Comparison of ENCODE assay signal across 18 cellular contexts in the genomic region with DNA sequence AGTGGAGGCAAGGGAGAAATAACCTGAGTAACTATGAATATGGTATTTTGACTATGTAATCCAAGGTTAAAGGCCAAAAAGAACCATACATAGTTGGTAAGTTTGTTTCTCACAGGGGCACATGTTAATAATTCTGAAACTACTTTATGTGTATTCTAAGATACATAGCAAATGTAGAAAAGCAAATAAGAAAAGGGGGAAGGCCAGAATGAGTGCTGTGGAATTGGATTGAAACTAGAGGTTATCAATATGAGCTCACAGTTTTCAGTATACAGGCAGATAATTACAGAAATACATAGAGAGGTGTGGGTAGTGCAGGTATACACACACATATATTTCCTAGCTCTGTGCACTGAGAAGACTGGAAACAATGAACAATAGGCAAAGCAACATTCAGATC. TPM values are rescaled to one million over a fixed set of nuclear protein-coding genes. Genes with fewer than 3 reads are reported as not detected.
DNase-seq lines count a peak whose midpoint lies in the region; ATAC-seq lines count a peak whose summit lies in the region.
"Had no signal": no experiment of that assay in that cellular context is flagged by ENCODE, and none has a peak within 500 bp of the region (broad histone marks: within the 10 kb centered on the region; RNA-seq: fewer than 3 reads in every experiment).

No MANE protein-coding gene starts in this region.

- H3K27me3 Mint-ChIP-seq in activated T-cell treated with anti-CD3 and anti-CD28 coated beads, Interleukin-2, amount 50 U/mL, for 4 hours (ENCODE audit: low read depth): no peaks in the 10 kb centered on the region

- H3K4me3 Mint-ChIP-seq in activated T-cell treated with anti-CD3 and anti-CD28 coated beads, Interleukin-2, amount 50 U/mL, for 4 hours: no peak overlapping the region

- peaks cover 28% of the 10 kb centered on the region for H3K4me1 Mint-ChIP-seq in activated T-cell treated with anti-CD3 and anti-CD28 coated beads, Interleukin-2, amount 50 U/mL, for 4 hours (ENCODE audit: low read depth)

- H3K9me3 ChIP-seq in HAP-1: no peaks in the 10 kb centered on the region; the same call in 1 of the 2 replicates
- H3K9me3 ChIP-seq: right lobe of liver had no signal

- no peak for DNase-seq in activated T-cell treated with anti-CD3 and anti-CD28 coated beads, Interleukin-2, amount 50 U/mL, for 4 hours
- no peak for DNase-seq in activated T-cell treated with anti-CD3 and anti-CD28 coated beads, Interleukin-2, amount 50 U/mL, for 48 hours
- DNase-seq in stimulated activated naive CD8-positive, alpha-beta T cell treated with anti-CD3 and anti-CD28 coated beads, Interleukin-15, Interleukin-2, amounts not matched to agents 100 U/mL and 50 U/mL, for 24 hours: no peak
- no peak for DNase-seq in NCI-H2227 treated with DMSO at 0.1 percent for 48 hours (lab: John Stamatoyannopoulos, UW)
- no peak for DNase-seq in HAP-1 (ENCODE audit: low spot score in 2 of 2)
- no peak for DNase-seq in OCI-M2 (lab: John Stamatoyannopoulos, UW; ENCODE audit: unreplicated experiment)
- DNase-seq: activated CD4-positive, CD25-positive, alpha-beta regulatory T cell treated with anti-CD3 and anti-CD28 coated beads, Interleukin-2, amount 50 U/mL, for 72 hours; aorta; GOT3; head of caudate nucleus; NCI-H2081 treated with DMSO at 0.1 percent for 48 hours; NCI-H748 treated with DMSO at 0.1 percent for 48 hours; nucleus accumbens; right lobe of liver; stimulated activated naive CD4-positive, alpha-beta T cell had no signal

- peaks cover 32% of the 10 kb centered on the region for H3K4me1 ChIP-seq in HAP-1

- H3K4me3 ChIP-seq in HAP-1: no peak overlapping the region
- H3K4me3 ChIP-seq: right lobe of liver had no signal

- H3K9me3 Mint-ChIP-seq in activated T-cell treated with anti-CD3 and anti-CD28 coated beads, Interleukin-2, amount 50 U/mL, for 4 hours: no peaks in the 10 kb centered on the region

- H3K27me3 ChIP-seq in HAP-1 (ENCODE audit: low read depth): no peaks in the 10 kb centered on the region
- H3K27me3 ChIP-seq: right lobe of liver had no signal

- peaks cover 19% of the 10 kb centered on the region for H3K36me3 Mint-ChIP-seq in activated T-cell treated with anti-CD3 and anti-CD28 coated beads, Interleukin-2, amount 50 U/mL, for 4 hours (ENCODE audit: insufficient read depth)

- in situ Hi-C loops in HAP-1 (cut with MboI; ENCODE audit: low sequenced_read_pairs): no loop called here

- no peaks in the 10 kb centered on the region; the same call in 1 of the 2 replicates for H3K36me3 ChIP-seq in HAP-1 (replicated peaks)
- H3K36me3 ChIP-seq: right lobe of liver had no signal

- peak; percentile 86 to 87 for ATAC-seq in activated T-cell treated with anti-CD3 and anti-CD28 coated beads, Interleukin-2, amount 50 U/mL, for 4 hours
- ATAC-seq in GM21360 (IDR thresholded peaks at IDR 0.05; ENCODE audit: unreplicated experiment) (peak; percentile 89), HG02973 (IDR thresholded peaks at IDR 0.05; ENCODE audit: unreplicated experiment) (peak; percentile 74)
- peak; percentile 84 for ATAC-seq in stimulated activated naive CD8-positive, alpha-beta T cell treated with anti-CD3 and anti-CD28 coated beads, Interleukin-15, Interleukin-2, amounts not matched to agents 100 U/mL and 50 U/mL, for 24 hours
- ATAC-seq: Panc1, right lobe of liver had no signal

RNA-seq across cellular contexts. Expression of a gene that starts 13.7 kb away (rescaled TPM):
- total RNA-seq in activated T-cell treated with anti-CD3 and anti-CD28 coated beads, Interleukin-2, amount 50 U/mL, for 4 hours: 10 to 100 TPM; 39.0 to 51.7 (median 41.8) TPM
